ENCODE assay signal across 1 cellular context in the genomic region with DNA sequence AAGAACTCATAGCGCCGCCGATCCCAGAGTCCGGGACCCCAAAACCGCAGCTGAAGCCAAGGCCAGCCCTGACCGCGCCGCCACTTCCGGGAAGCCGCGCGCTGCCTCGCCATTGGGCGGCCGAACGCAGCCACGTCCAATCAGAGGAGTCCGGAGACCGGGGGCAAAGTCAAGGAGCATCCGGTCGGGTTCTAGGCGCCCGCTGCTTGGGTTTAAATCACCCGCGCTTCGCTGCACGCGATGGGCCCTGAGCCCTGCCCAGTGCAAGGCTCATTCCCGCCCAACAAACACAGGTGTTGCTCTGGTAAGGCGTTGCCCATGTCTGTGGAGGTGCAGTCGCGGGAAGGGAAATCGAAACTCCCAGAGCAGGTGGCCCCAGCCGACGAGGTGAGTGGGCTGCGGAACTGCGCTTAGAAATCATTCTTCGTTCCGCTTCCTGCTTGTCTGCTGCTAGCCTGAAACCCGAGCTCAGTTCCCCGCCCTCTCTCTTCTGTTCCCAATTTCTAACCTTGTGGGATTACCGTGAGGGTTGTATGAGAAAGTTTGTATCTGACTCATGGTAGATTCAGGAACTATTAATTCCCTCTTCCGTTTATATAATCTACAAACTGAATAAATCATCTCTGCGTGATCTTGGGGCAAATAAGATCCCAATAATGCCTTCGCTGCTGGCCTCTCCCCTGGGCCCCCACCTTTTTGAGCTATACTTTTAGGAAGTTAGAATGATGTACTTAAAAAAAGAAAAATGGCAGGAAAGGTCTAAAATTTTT.
TF ChIP-seq lines count a peak whose summit lies in the region.

A gene (minus strand): TSS at position 96 of the 770 bp plus-strand sequence. CDS start 86 bp downstream, at position 10.

TF ChIP-seq in HEK293, 187 proteins besides CTCF, POLR2A, EP300 and RAD21 (continued from another document and continues in another):
- TF ChIP-seq, protein P1, sequence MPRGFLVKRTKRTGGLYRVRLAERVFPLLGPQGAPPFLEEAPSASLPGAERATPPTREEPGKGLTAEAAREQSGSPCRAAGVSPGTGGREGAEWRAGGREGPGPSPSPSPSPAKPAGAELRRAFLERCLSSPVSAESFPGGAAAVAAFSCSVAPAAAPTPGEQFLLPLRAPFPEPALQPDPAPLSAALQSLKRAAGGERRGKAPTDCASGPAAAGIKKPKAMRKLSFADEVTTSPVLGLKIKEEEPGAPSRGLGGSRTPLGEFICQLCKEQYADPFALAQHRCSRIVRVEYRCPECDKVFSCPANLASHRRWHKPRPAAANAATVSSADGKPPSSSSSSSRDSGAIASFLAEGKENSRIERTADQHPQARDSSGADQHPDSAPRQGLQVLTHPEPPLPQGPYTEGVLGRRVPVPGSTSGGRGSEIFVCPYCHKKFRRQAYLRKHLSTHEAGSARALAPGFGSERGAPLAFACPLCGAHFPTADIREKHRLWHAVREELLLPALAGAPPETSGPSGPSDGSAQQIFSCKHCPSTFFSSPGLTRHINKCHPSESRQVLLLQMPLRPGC (tag by site-specific recombination; IDR thresholded peaks at IDR 0.05) = peak; percentile 65; the same call in 1 of the 2 replicates
- no peak for TF ChIP-seq ZNF558 (tag by site-specific recombination; IDR thresholded peaks at IDR 0.05)
- TF ChIP-seq ZNF19 (tag by site-specific recombination; IDR thresholded peaks at IDR 0.05; ENCODE audit: low read depth) = no peak
- no peak for TF ChIP-seq ZNF621 (tag by site-specific recombination; IDR thresholded peaks at IDR 0.05)
- no peak for TF ChIP-seq ZNF560 (tag by site-specific recombination; IDR thresholded peaks at IDR 0.05; ENCODE audit: borderline replicate concordance)
- TF ChIP-seq SP2 (tag by site-specific recombination; IDR thresholded peaks at IDR 0.05) = peak; percentile 92
- no peak for TF ChIP-seq GFI1B (tag by site-specific recombination; IDR thresholded peaks at IDR 0.05)
- TF ChIP-seq KLF7 (tag by site-specific recombination; IDR thresholded peaks at IDR 0.05; ENCODE audit: borderline replicate concordance) = peak; percentile 58; the same call in 1 of the 2 replicates
- TF ChIP-seq ZFP37 (tag by site-specific recombination; IDR thresholded peaks at IDR 0.05) = peak; percentile 64; the same call in 1 of the 2 replicates
- TF ChIP-seq ZNF302 (tag by site-specific recombination; IDR thresholded peaks at IDR 0.05; ENCODE audit: low read depth) = 0 out of 2 replicates have a peak, but pooled peaks have one; percentile 19
- TF ChIP-seq, protein P2, sequence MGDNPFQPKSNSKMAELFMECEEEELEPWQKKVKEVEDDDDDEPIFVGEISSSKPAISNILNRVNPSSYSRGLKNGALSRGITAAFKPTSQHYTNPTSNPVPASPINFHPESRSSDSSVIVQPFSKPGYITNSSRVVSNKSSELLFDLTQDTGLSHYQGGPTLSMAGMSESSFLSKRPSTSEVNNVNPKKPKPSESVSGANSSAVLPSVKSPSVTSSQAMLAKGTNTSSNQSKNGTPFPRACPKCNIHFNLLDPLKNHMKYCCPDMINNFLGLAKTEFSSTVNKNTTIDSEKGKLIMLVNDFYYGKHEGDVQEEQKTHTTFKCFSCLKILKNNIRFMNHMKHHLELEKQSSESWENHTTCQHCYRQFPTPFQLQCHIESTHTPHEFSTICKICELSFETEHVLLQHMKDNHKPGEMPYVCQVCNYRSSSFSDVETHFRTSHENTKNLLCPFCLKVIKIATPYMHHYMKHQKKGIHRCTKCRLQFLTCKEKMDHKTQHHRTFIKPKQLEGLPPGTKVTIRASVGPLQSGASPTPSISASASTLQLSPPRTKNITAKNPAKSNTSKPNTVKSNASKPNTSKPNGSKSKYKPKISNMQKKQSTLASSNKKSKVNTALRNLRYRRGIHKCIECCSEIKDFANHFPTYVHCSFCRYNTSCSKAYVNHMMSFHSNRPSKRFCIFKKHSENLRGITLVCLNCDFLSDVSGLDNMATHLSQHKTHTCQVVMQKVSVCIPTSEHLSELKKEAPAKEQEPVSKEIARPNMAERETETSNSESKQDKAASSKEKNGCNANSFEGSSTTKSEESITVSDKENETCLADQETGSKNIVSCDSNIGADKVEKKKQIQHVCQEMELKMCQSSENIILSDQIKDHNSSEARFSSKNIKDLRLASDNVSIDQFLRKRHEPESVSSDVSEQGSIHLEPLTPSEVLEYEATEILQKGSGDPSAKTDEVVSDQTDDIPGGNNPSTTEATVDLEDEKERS (tag by site-specific recombination; IDR thresholded peaks at IDR 0.05) = no peak
- TF ChIP-seq, protein P3, sequence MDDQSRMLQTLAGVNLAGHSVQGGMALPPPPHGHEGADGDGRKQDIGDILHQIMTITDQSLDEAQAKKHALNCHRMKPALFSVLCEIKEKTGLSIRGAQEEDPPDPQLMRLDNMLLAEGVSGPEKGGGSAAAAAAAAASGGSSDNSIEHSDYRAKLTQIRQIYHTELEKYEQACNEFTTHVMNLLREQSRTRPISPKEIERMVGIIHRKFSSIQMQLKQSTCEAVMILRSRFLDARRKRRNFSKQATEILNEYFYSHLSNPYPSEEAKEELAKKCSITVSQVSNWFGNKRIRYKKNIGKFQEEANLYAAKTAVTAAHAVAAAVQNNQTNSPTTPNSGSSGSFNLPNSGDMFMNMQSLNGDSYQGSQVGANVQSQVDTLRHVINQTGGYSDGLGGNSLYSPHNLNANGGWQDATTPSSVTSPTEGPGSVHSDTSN (CRISPR knock-in tag; IDR thresholded peaks at IDR 0.05) = peak; percentile 76; the same call in 1 of the 2 replicates
- no peak; the same call in 1 of the 2 replicates for TF ChIP-seq ZNF121 (tag by site-specific recombination; IDR thresholded peaks at IDR 0.05)
- TF ChIP-seq, protein P4, sequence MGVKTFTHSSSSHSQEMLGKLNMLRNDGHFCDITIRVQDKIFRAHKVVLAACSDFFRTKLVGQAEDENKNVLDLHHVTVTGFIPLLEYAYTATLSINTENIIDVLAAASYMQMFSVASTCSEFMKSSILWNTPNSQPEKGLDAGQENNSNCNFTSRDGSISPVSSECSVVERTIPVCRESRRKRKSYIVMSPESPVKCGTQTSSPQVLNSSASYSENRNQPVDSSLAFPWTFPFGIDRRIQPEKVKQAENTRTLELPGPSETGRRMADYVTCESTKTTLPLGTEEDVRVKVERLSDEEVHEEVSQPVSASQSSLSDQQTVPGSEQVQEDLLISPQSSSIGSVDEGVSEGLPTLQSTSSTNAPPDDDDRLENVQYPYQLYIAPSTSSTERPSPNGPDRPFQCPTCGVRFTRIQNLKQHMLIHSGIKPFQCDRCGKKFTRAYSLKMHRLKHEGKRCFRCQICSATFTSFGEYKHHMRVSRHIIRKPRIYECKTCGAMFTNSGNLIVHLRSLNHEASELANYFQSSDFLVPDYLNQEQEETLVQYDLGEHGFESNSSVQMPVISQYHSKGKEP (tag by site-specific recombination; IDR thresholded peaks at IDR 0.05) = no peak
- TF ChIP-seq ZSCAN30 (tag by site-specific recombination; IDR thresholded peaks at IDR 0.05) = peak; percentile 19; the same call in 1 of the 2 replicates
- no peak; the same call in 1 of the 2 replicates for TF ChIP-seq ZNF221 (tag by site-specific recombination; IDR thresholded peaks at IDR 0.05; ENCODE audit: borderline replicate concordance)
- TF ChIP-seq, protein P5, sequence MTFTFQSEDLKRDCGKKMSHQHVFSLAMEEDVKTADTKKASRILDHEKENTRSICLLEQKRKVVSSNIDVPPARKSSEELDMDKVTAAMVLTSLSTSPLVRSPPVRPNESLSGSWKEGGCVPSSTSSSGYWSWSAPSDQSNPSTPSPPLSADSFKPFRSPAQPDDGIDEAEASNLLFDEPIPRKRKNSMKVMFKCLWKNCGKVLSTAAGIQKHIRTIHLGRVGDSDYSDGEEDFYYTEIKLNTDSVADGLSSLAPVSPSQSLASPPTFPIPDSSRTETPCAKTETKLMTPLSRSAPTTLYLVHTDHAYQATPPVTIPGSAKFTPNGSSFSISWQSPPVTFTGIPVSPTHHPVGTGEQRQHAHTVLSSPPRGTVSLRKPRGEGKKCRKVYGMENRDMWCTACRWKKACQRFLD (tag by site-specific recombination; IDR thresholded peaks at IDR 0.05) = no peak
- TF ChIP-seq ZFP41 (tag by site-specific recombination; IDR thresholded peaks at IDR 0.05; ENCODE audit: borderline replicate concordance) = no peak
- TF ChIP-seq SALL2 (tag by site-specific recombination; IDR thresholded peaks at IDR 0.05; ENCODE audit: borderline replicate concordance) = no peak
- TF ChIP-seq WT1 (tag by site-specific recombination; IDR thresholded peaks at IDR 0.05) = 0 out of 2 replicates have a peak, but pooled peaks have one; percentile 28
- no peak for TF ChIP-seq ZNF23 (tag by site-specific recombination; IDR thresholded peaks at IDR 0.05; ENCODE audit: borderline replicate concordance)
- no peak for TF ChIP-seq ZNF776 (tag by site-specific recombination; IDR thresholded peaks at IDR 0.05; ENCODE audit: borderline replicate concordance)
- 0 out of 2 replicates have a peak, but pooled peaks have one; percentile 41 for TF ChIP-seq MEIS1 (CRISPR knock-in tag; IDR thresholded peaks at IDR 0.05; ENCODE audit: borderline replicate concordance)
- TF ChIP-seq ZNF341 (tag by site-specific recombination; IDR thresholded peaks at IDR 0.05; ENCODE audit: low read depth) = peak; percentile 38
- TF ChIP-seq ZNF335 (tag by site-specific recombination; conservative IDR thresholded peaks at IDR 0.05) = peak; percentile 81
- TF ChIP-seq ZNF202 (tag by site-specific recombination; IDR thresholded peaks at IDR 0.05; ENCODE audit: borderline replicate concordance) = no peak
- no peak for TF ChIP-seq ZNF830 (tag by site-specific recombination; IDR thresholded peaks at IDR 0.05; ENCODE audit: low read depth)
- TF ChIP-seq, protein P6, sequence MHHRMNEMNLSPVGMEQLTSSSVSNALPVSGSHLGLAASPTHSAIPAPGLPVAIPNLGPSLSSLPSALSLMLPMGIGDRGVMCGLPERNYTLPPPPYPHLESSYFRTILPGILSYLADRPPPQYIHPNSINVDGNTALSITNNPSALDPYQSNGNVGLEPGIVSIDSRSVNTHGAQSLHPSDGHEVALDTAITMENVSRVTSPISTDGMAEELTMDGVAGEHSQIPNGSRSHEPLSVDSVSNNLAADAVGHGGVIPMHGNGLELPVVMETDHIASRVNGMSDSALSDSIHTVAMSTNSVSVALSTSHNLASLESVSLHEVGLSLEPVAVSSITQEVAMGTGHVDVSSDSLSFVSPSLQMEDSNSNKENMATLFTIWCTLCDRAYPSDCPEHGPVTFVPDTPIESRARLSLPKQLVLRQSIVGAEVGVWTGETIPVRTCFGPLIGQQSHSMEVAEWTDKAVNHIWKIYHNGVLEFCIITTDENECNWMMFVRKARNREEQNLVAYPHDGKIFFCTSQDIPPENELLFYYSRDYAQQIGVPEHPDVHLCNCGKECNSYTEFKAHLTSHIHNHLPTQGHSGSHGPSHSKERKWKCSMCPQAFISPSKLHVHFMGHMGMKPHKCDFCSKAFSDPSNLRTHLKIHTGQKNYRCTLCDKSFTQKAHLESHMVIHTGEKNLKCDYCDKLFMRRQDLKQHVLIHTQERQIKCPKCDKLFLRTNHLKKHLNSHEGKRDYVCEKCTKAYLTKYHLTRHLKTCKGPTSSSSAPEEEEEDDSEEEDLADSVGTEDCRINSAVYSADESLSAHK (tag by site-specific recombination; IDR thresholded peaks at IDR 0.05) = peak; percentile 88
- TF ChIP-seq ZNF501 (tag by site-specific recombination; IDR thresholded peaks at IDR 0.05) = peak; percentile 88; the same call in 1 of the 2 replicates
- TF ChIP-seq, protein P7, sequence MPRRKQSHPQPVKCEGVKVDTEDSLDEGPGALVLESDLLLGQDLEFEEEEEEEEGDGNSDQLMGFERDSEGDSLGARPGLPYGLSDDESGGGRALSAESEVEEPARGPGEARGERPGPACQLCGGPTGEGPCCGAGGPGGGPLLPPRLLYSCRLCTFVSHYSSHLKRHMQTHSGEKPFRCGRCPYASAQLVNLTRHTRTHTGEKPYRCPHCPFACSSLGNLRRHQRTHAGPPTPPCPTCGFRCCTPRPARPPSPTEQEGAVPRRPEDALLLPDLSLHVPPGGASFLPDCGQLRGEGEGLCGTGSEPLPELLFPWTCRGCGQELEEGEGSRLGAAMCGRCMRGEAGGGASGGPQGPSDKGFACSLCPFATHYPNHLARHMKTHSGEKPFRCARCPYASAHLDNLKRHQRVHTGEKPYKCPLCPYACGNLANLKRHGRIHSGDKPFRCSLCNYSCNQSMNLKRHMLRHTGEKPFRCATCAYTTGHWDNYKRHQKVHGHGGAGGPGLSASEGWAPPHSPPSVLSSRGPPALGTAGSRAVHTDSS (tag by site-specific recombination; IDR thresholded peaks at IDR 0.05) = no peak
- TF ChIP-seq, protein P8, sequence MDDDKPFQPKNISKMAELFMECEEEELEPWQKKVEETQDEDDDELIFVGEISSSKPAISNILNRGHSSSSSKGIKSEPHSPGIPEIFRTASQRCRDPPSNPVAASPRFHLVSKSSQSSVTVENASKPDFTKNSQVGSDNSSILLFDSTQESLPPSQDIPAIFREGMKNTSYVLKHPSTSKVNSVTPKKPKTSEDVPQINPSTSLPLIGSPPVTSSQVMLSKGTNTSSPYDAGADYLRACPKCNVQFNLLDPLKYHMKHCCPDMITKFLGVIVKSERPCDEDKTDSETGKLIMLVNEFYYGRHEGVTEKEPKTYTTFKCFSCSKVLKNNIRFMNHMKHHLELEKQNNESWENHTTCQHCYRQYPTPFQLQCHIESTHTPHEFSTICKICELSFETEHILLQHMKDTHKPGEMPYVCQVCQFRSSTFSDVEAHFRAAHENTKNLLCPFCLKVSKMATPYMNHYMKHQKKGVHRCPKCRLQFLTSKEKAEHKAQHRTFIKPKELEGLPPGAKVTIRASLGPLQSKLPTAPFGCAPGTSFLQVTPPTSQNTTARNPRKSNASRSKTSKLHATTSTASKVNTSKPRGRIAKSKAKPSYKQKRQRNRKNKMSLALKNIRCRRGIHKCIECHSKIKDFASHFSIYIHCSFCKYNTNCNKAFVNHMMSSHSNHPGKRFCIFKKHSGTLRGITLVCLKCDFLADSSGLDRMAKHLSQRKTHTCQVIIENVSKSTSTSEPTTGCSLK (tag by site-specific recombination; IDR thresholded peaks at IDR 0.05) = no peak
- TF ChIP-seq, protein P9, sequence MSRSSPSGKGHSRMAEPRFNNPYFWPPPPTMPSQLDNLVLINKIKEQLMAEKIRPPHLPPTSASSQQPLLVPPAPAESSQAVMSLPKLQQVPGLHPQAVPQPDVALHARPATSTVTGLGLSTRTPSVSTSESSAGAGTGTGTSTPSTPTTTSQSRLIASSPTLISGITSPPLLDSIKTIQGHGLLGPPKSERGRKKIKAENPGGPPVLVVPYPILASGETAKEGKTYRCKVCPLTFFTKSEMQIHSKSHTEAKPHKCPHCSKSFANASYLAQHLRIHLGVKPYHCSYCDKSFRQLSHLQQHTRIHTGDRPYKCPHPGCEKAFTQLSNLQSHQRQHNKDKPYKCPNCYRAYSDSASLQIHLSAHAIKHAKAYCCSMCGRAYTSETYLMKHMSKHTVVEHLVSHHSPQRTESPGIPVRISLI (tag by site-specific recombination; IDR thresholded peaks at IDR 0.05) = no peak
- TF ChIP-seq MYNN (tag by site-specific recombination; IDR thresholded peaks at IDR 0.05; ENCODE audit: borderline replicate concordance) = no peak
- no peak for TF ChIP-seq ZNF791 (tag by site-specific recombination; IDR thresholded peaks at IDR 0.05)
- no peak for TF ChIP-seq ZNF555 (tag by site-specific recombination; conservative IDR thresholded peaks at IDR 0.05)
- peak; percentile 98 for TF ChIP-seq ZBTB20 (tag by site-specific recombination; IDR thresholded peaks at IDR 0.05)
- peak; percentile 70; the same call in 1 of the 2 replicates for TF ChIP-seq ZFP69B (tag by site-specific recombination; IDR thresholded peaks at IDR 0.05)
- no peak for TF ChIP-seq ZNF707 (tag by site-specific recombination; IDR thresholded peaks at IDR 0.05)
- TF ChIP-seq SCRT1 (tag by site-specific recombination; IDR thresholded peaks at IDR 0.05; ENCODE audit: borderline replicate concordance) = no peak
- no peak for TF ChIP-seq MZF1 (tag by site-specific recombination; IDR thresholded peaks at IDR 0.05; ENCODE audit: borderline replicate concordance)
